1 cellular context compared by ENCODE assay signal in the genomic region with DNA sequence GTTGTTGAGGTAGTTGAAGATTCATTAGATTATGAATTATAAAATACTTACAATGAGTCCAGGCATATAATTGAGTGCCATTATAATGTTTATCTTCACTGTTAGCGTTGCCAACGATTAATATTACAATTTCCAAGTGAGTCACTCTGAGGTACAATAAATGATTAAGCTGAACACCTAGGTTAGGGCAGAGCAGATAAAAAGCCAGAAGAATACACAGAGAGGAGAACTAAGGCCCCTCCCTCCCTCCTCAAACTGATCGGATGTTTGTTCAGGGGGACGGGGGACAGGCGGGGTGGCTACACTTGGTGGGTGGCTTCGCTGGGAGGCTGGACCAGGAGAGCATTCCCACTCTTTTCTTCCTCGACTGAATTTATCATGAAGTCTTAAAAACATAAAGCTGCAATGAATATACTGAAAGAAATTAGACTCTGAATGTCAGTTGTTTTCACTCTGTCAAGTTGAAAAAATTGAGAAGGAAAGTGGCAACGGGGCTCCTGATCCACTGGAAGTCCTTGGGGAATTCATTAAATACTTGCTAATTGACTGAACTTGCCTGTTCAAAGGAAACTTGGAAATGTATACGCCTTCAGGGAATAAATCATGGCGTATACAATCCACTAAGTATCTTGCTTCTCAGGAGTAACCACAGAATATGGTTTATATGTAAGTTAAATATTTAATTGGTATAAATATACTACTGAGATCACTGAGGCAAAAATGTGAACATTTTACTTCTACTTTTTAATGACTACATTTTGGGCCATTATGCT.
TF ChIP-seq lines count a peak whose summit lies in the region.

No MANE protein-coding gene starts in this region.

TF ChIP-seq in GM23338, 12 proteins besides CTCF, POLR2A, EP300 and RAD21:
- no peak for TF ChIP-seq EZH2 (IDR thresholded peaks at IDR 0.05; ENCODE audit: low read depth, unreplicated experiment)
- TF ChIP-seq ZNF331 (CRISPR knock-in tag; IDR thresholded peaks at IDR 0.05; ENCODE audit: low read depth): no peak
- TF ChIP-seq, protein P1, sequence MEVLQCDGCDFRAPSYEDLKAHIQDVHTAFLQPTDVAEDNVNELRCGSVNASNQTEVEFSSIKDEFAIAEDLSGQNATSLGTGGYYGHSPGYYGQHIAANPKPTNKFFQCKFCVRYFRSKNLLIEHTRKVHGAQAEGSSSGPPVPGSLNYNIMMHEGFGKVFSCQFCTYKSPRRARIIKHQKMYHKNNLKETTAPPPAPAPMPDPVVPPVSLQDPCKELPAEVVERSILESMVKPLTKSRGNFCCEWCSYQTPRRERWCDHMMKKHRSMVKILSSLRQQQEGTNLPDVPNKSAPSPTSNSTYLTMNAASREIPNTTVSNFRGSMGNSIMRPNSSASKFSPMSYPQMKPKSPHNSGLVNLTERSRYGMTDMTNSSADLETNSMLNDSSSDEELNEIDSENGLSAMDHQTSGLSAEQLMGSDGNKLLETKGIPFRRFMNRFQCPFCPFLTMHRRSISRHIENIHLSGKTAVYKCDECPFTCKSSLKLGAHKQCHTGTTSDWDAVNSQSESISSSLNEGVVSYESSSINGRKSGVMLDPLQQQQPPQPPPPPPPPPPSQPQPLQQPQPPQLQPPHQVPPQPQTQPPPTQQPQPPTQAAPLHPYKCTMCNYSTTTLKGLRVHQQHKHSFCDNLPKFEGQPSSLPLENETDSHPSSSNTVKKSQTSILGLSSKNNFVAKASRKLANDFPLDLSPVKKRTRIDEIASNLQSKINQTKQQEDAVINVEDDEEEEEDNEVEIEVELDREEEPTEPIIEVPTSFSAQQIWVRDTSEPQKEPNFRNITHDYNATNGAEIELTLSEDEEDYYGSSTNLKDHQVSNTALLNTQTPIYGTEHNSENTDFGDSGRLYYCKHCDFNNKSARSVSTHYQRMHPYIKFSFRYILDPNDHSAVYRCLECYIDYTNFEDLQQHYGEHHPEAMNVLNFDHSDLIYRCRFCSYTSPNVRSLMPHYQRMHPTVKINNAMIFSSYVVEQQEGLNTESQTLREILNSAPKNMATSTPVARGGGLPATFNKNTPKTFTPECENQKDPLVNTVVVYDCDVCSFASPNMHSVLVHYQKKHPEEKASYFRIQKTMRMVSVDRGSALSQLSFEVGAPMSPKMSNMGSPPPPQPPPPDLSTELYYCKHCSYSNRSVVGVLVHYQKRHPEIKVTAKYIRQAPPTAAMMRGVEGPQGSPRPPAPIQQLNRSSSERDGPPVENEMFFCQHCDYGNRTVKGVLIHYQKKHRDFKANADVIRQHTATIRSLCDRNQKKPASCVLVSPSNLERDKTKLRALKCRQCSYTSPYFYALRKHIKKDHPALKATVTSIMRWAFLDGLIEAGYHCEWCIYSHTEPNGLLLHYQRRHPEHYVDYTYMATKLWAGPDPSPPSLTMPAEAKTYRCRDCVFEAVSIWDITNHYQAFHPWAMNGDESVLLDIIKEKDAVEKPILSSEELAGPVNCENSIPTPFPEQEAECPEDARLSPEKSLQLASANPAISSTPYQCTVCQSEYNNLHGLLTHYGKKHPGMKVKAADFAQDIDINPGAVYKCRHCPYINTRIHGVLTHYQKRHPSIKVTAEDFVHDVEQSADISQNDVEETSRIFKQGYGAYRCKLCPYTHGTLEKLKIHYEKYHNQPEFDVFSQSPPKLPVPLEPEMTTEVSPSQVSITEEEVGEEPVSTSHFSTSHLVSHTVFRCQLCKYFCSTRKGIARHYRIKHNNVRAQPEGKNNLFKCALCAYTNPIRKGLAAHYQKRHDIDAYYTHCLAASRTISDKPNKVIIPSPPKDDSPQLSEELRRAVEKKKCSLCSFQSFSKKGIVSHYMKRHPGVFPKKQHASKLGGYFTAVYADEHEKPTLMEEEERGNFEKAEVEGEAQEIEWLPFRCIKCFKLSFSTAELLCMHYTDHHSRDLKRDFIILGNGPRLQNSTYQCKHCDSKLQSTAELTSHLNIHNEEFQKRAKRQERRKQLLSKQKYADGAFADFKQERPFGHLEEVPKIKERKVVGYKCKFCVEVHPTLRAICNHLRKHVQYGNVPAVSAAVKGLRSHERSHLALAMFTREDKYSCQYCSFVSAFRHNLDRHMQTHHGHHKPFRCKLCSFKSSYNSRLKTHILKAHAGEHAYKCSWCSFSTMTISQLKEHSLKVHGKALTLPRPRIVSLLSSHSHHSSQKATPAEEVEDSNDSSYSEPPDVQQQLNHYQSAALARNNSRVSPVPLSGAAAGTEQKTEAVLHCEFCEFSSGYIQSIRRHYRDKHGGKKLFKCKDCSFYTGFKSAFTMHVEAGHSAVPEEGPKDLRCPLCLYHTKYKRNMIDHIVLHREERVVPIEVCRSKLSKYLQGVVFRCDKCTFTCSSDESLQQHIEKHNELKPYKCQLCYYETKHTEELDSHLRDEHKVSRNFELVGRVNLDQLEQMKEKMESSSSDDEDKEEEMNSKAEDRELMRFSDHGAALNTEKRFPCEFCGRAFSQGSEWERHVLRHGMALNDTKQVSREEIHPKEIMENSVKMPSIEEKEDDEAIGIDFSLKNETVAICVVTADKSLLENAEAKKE (CRISPR knock-in tag; IDR thresholded peaks at IDR 0.05): no peak
- no peak for TF ChIP-seq POLR2AphosphoS5 (IDR thresholded peaks at IDR 0.05; ENCODE audit: low read depth)
- no peak for TF ChIP-seq ZNF114 (CRISPR knock-in tag; IDR thresholded peaks at IDR 0.05)
- no peak for TF ChIP-seq STAT1 (IDR thresholded peaks at IDR 0.05; ENCODE audit: unreplicated experiment)
- TF ChIP-seq NANOG (IDR thresholded peaks at IDR 0.05; ENCODE audit: borderline replicate concordance): no peak
- no peak for TF ChIP-seq EZH2phosphoT487 (IDR thresholded peaks at IDR 0.05; ENCODE audit: unreplicated experiment)
- TF ChIP-seq, protein P2, sequence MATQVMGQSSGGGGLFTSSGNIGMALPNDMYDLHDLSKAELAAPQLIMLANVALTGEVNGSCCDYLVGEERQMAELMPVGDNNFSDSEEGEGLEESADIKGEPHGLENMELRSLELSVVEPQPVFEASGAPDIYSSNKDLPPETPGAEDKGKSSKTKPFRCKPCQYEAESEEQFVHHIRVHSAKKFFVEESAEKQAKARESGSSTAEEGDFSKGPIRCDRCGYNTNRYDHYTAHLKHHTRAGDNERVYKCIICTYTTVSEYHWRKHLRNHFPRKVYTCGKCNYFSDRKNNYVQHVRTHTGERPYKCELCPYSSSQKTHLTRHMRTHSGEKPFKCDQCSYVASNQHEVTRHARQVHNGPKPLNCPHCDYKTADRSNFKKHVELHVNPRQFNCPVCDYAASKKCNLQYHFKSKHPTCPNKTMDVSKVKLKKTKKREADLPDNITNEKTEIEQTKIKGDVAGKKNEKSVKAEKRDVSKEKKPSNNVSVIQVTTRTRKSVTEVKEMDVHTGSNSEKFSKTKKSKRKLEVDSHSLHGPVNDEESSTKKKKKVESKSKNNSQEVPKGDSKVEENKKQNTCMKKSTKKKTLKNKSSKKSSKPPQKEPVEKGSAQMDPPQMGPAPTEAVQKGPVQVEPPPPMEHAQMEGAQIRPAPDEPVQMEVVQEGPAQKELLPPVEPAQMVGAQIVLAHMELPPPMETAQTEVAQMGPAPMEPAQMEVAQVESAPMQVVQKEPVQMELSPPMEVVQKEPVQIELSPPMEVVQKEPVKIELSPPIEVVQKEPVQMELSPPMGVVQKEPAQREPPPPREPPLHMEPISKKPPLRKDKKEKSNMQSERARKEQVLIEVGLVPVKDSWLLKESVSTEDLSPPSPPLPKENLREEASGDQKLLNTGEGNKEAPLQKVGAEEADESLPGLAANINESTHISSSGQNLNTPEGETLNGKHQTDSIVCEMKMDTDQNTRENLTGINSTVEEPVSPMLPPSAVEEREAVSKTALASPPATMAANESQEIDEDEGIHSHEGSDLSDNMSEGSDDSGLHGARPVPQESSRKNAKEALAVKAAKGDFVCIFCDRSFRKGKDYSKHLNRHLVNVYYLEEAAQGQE (IDR thresholded peaks at IDR 0.05; ENCODE audit: unreplicated experiment): no peak
- TF ChIP-seq, protein P3, sequence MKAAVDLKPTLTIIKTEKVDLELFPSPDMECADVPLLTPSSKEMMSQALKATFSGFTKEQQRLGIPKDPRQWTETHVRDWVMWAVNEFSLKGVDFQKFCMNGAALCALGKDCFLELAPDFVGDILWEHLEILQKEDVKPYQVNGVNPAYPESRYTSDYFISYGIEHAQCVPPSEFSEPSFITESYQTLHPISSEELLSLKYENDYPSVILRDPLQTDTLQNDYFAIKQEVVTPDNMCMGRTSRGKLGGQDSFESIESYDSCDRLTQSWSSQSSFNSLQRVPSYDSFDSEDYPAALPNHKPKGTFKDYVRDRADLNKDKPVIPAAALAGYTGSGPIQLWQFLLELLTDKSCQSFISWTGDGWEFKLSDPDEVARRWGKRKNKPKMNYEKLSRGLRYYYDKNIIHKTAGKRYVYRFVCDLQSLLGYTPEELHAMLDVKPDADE (IDR thresholded peaks at IDR 0.05): no peak
- TF ChIP-seq CREB1 (CRISPR knock-in tag; IDR thresholded peaks at IDR 0.05; ENCODE audit: low read depth): no peak
- TF ChIP-seq JUNB (IDR thresholded peaks at IDR 0.05; ENCODE audit: unreplicated experiment): no peak
TF ChIP-seq in GM23338: peak in this region for 0.
